Comparison of ENCODE assay signal across 8 cellular contexts in the genomic region with DNA sequence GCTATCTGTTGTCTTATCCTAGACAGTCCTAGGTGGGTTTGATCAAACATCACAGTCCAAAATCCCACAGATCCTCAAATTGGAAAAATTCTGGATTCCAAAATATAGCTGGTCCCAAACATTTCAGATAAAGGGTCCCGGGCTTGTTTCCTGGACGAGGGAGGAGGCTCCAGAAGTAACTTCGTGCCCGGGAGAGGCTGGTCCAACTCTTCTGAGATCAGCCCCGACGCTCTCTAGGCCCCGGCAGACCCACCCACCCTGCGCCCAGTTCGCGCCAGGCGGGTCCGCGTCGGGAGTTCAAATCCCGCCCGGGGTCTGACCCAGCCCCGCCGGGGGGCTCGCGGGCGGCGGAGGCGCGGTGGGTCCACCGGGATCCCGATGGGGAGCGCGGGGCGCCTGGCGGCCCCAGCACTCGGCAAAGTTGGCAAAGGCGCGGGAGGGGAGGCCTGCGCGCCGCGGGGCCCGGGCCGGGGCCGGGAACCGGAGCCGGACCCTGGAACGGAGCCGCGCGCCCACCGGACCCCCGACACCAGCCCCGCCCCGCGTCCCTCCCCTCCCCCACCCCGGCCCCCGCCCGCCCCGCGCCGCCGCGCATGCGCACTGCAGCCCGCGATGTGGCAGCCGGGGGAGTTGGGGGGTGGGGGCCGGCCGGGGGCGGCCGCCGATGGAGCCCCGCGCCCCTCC. TPM values are rescaled to one million over a fixed set of nuclear protein-coding genes. Genes with fewer than 3 reads are reported as not detected.
A peak's percentile ranks its signal among the peaks of the same experiment; 100 is the strongest.
DNase-seq lines count a peak whose midpoint lies in the region; ATAC-seq, FAIRE-seq and TF ChIP-seq lines count a peak whose summit lies in the region.

No MANE protein-coding gene starts in this region.

- H3K4me3 ChIP-seq in iPS-15b (ENCODE audit: low read depth, low read length), result peak overlapping the region; percentile 59
- peak overlapping the region; percentile 69 to 84 for H3K4me3 ChIP-seq in small intestine (ENCODE audit: low read depth in 1 of 2, low read length in 2 of 2)

- peak overlapping the region; percentile 12 to 25 for H3K27ac ChIP-seq in small intestine (ENCODE audit: low read depth in 1 of 2, low read length in 1 of 2)

- TF ChIP-seq CTCF in GM10248 (IDR thresholded peaks at IDR 0.05; ENCODE audit: control extremely low read depth, extremely low read depth, low read depth, missing control alignments), result no peak

- H3K4me3 Mint-ChIP-seq in activated naive CD8-positive, alpha-beta T cell treated with anti-CD3 and anti-CD28 coated beads, Interleukin-2, amount 10 ng/mL, durations not matched to agents 7 days and 5 days, result peak overlapping the region; percentile 88

- no peaks in the 10 kb centered on the region for H3K9me3 ChIP-seq in iPS-15b (ENCODE audit: control insufficient read depth, insufficient read depth, low read length)
- no peaks in the 10 kb centered on the region for H3K9me3 ChIP-seq in small intestine (ENCODE audit: control insufficient read depth, low read depth)

- H3K4me1 Mint-ChIP-seq in activated naive CD8-positive, alpha-beta T cell treated with anti-CD3 and anti-CD28 coated beads, Interleukin-2, amount 10 ng/mL, durations not matched to agents 7 days and 5 days, result peaks cover 32% of the 10 kb centered on the region

- peak; percentile 55 for ATAC-seq in activated naive CD8-positive, alpha-beta T cell treated with anti-CD3 and anti-CD28 coated beads, Interleukin-2, amount 10 ng/mL, durations not matched to agents 7 days and 5 days (ENCODE audit: low read depth)

- peak; percentile 45 for DNase-seq in GM10248 (ENCODE audit: extremely low spot score)
- DNase-seq in H54 (ENCODE audit: insufficient read length, low spot score), result peak; percentile 70
- DNase-seq in NCI-H2196 (lab: John Stamatoyannopoulos, UW; ENCODE audit: unreplicated experiment), result peak; percentile 65
- DNase-seq in activated naive CD8-positive, alpha-beta T cell treated with anti-CD3 and anti-CD28 coated beads, Interleukin-2, amount 10 ng/mL, durations not matched to agents 7 days and 5 days, result no peak
- peak; percentile 15 for DNase-seq in small intestine
- no peak for DNase-seq in NCI-H524 treated with DMSO at 0.1 percent for 48 hours (lab: John Stamatoyannopoulos, UW)
- no peak for DNase-seq in NOMO-1 treated with DMSO at 0.1 percent for 48 hours (lab: John Stamatoyannopoulos, UW; ENCODE audit: unreplicated experiment)

- TF ChIP-seq POLR2A in H54 (IDR thresholded peaks at IDR 0.05; ENCODE audit: low read depth, low read length), result no peak

- peaks cover 13% of the 10 kb centered on the region for H3K27me3 ChIP-seq in iPS-15b (ENCODE audit: control insufficient read depth, insufficient read depth, low read length)
- no peaks in the 10 kb centered on the region for H3K27me3 ChIP-seq in small intestine (ENCODE audit: control insufficient read depth in 2 of 2, insufficient read depth in 2 of 2, low read length in 2 of 2)

- H3K4me1 ChIP-seq in iPS-15b (ENCODE audit: control insufficient read depth, insufficient read depth, low read length) (peaks cover 12% of the 10 kb centered on the region), small intestine (ENCODE audit: control insufficient read depth in 2 of 2, insufficient read depth in 1 of 2, low read depth in 1 of 2, low read length in 1 of 2) (peaks cover 0 to 16% of the 10 kb centered on the region in 2 donors)

- POLR2A ChIA-PET in GM10248 (lab: Yijun Ruan, JAX), result no interaction called here
- POLR2A ChIA-PET in activated naive CD8-positive, alpha-beta T cell treated with anti-CD3 and anti-CD28 coated beads, Interleukin-2, amount 10 ng/mL, durations not matched to agents 7 days and 5 days (lab: Charles Lee), result interaction anchor here (0.6 to 1.7 kb wide), 4 partner anchors 19 to 167 kb away, joined by 4 to 8 read pairs (median 4); a partner anchor contains a TSS

- no peaks in the 10 kb centered on the region for H3K9me3 Mint-ChIP-seq in activated naive CD8-positive, alpha-beta T cell treated with anti-CD3 and anti-CD28 coated beads, Interleukin-2, amount 10 ng/mL, durations not matched to agents 7 days and 5 days

- peaks cover 20% of the 10 kb centered on the region for H3K36me3 ChIP-seq in iPS-15b (ENCODE audit: control insufficient read depth, insufficient read depth, low read length)
- peaks cover 0 to 2% of the 10 kb centered on the region in 2 donors for H3K36me3 ChIP-seq in small intestine (ENCODE audit: control insufficient read depth in 2 of 2, insufficient read depth in 2 of 2, low read length in 2 of 2)

- H3K9ac ChIP-seq in iPS-15b (ENCODE audit: low read depth, low read length), result peak overlapping the region; percentile 87

- peak overlapping the region; percentile 81 for H3K27ac Mint-ChIP-seq in activated naive CD8-positive, alpha-beta T cell treated with anti-CD3 and anti-CD28 coated beads, Interleukin-2, amount 10 ng/mL, durations not matched to agents 7 days and 5 days

- CTCF ChIA-PET in GM10248 (lab: Yijun Ruan, JAX), result interaction anchor here (1.2 kb wide), 1 partner anchor 162 kb away, joined by 3 read pairs; no protein-coding TSS in a partner anchor

- 1% methylated on average over 34 to 69 of the region's 70 CpGs for WGBS in small intestine, 3 donors

- peaks cover 14% of the 10 kb centered on the region for H3K36me3 Mint-ChIP-seq in activated naive CD8-positive, alpha-beta T cell treated with anti-CD3 and anti-CD28 coated beads, Interleukin-2, amount 10 ng/mL, durations not matched to agents 7 days and 5 days

- H3K27me3 Mint-ChIP-seq in activated naive CD8-positive, alpha-beta T cell treated with anti-CD3 and anti-CD28 coated beads, Interleukin-2, amount 10 ng/mL, durations not matched to agents 7 days and 5 days, result peaks cover 9% of the 10 kb centered on the region

- FAIRE-seq in H54 (lab: Jason Lieb, UNC), result no peak
- FAIRE-seq in small intestine (lab: Jason Lieb, UNC), result no peak

RNA-seq across cellular contexts. Expression of a gene that starts 0.5 kb away (rescaled TPM):
- 10 to 100 TPM; 23.4 to 24.9 TPM for total RNA-seq in activated naive CD8-positive, alpha-beta T cell treated with anti-CD3 and anti-CD28 coated beads, Interleukin-2, amount 10 ng/mL, durations not matched to agents 7 days and 5 days
- 10 to 100 TPM; 10.3 to 14.6 (median 14.1) TPM for polyA plus RNA-seq in small intestine

RNA-seq across cellular contexts. Expression of a gene that starts 52.9 kb away (rescaled TPM):
- total RNA-seq in activated naive CD8-positive, alpha-beta T cell treated with anti-CD3 and anti-CD28 coated beads, Interleukin-2, amount 10 ng/mL, durations not matched to agents 7 days and 5 days, result not detected
- polyA plus RNA-seq in small intestine, result 100 to 1,000 TPM in 2 of 3 donors, 10 to 100 TPM in 1; 90.8 to 130 (median 127) TPM

Comparison
In these comparisons a context has a peak if more than half of its experiments do, and no peak if none do; other contexts are left out.
1. DNase-seq: peak in GM10248 (single experiment), H54 (single experiment), NCI-H2196 (single experiment) and small intestine (single experiment); none in activated naive CD8-positive, alpha-beta T cell treated with anti-CD3 and anti-CD28 coated beads, Interleukin-2, amount 10 ng/mL, durations not matched to agents 7 days and 5 days (single experiment), NCI-H524 treated with DMSO at 0.1 percent for 48 hours (single experiment) and NOMO-1 treated with DMSO at 0.1 percent for 48 hours (single experiment).